Comparison of ENCODE assay signal across 9 cellular contexts in the genomic region with DNA sequence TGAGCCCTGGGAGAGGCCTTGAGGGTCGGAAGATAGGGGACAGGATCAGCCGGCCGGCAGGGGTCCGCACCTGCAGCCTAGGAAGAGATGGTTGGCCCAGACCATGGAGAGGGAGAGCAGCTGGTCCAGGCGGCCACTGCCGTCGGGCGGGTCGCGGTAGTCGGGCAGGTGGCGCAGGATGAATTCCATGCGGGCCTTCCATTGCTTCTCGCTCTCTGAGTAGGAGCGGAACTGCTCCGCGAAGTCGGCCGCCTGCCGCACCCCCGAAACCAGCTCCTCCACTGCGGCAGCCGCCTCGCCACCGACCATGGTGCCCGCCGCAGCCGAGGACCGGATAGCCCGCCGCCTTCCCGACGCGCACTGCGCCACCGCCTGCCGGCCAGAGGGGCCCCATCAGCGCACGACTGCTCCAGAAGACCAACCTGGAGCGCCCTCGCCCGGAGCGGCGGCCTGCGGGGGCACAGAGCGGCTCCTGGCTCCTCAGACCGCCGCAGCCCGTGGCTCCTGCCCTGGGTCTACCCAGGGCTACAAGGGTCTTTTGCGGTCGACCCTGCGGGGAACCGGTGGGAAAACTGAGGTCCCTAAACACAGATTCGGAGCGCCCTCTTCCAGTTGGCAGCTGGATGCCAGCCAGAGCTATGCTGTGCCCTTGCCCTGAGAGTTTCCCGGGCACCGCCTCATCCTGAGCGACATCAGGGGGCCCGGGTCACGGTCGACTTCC. TPM values are rescaled to one million over a fixed set of nuclear protein-coding genes. Genes with fewer than 3 reads are reported as not detected.
DNase-seq lines count a peak whose midpoint lies in the region; ATAC-seq, FAIRE-seq and TF ChIP-seq lines count a peak whose summit lies in the region.
"Had no signal": no experiment of that assay in that cellular context is flagged by ENCODE, and none has a peak within 500 bp of the region (broad histone marks: within the 10 kb centered on the region; RNA-seq: fewer than 3 reads in every experiment).

A gene with protein sequence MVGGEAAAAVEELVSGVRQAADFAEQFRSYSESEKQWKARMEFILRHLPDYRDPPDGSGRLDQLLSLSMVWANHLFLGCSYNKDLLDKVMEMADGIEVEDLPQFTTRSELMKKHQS (minus strand): TSS at position 336 of the 721 bp plus-strand sequence. CDS start 27 bp downstream, at position 309.

- DNase-seq in AG08395 (ENCODE audit: low spot score) = peak; percentile 94
- DNase-seq in NCI-H2196 (lab: John Stamatoyannopoulos, UW; ENCODE audit: unreplicated experiment) = peak; percentile 90
- DNase-seq in WTC11 (ENCODE audit: low spot score) = peak; percentile 92
- peak; percentile 64 for DNase-seq in bronchial epithelial cell (ENCODE audit: low read depth)
- DNase-seq in immature natural killer cell = peak; percentile 88 to 91 (median 88)
- DNase-seq in spleen = peak; percentile 99

- H3K27me3 ChIP-seq in bronchial epithelial cell (ENCODE audit: control insufficient read depth, insufficient read depth, low read length) (no peaks in the 10 kb centered on the region), spleen (replicated peaks in 1 of 7) (no peaks in the 10 kb centered on the region)

- intact Hi-C loops in spleen (cut with DNase I; ENCODE audit: low total_unique reads) = loop anchor here (2.0 to 10.0 kb wide), 3 partner anchors 53 to 163 kb away; no protein-coding TSS in a partner anchor

- H3K4me3 Mint-ChIP-seq in WTC11 = peak within 1 kb of the TSS; percentile 97
- peak within 1 kb of the TSS; percentile 87 to 93 (median 90) for H3K4me3 Mint-ChIP-seq in immature natural killer cell

- FAIRE-seq in bronchial epithelial cell (lab: Jason Lieb, UNC) = no peak
- FAIRE-seq: TTC549 had no signal

- peak within 1 kb of the TSS; percentile 90 for H3K4me3 ChIP-seq in bronchial epithelial cell (ENCODE audit: low read depth, low read length)
- H3K4me3 ChIP-seq in spleen = peak within 1 kb of the TSS; percentile 70 to 98 (median 81)

- WGBS in spleen, 5 donors = 0 to 1% (median 0%) methylated on average over 9 to 61 of the region's 61 CpGs

- POLR2A ChIA-PET in WTC11 (lab: Charles Lee) = interaction anchor here (0.7 to 2.9 kb wide), 15 partner anchors 14 to 188 kb away, joined by 3 to 10 read pairs (median 5); a partner anchor contains a TSS

- peaks cover 42% of the 10 kb centered on the region for H3K4me1 Mint-ChIP-seq in WTC11
- peaks cover 35 to 37% of the 10 kb centered on the region in 2 donors for H3K4me1 Mint-ChIP-seq in immature natural killer cell

- peak within 1 kb of the TSS; percentile 76 for H3K27ac Mint-ChIP-seq in WTC11
- H3K27ac Mint-ChIP-seq in immature natural killer cell = peak within 1 kb of the TSS; percentile 82 to 91 (median 88)

- no peaks in the 10 kb centered on the region for H3K9me3 ChIP-seq in spleen

- no peaks in the 10 kb centered on the region for H3K27me3 Mint-ChIP-seq in WTC11 (ENCODE audit: low read depth)
- H3K27me3 Mint-ChIP-seq in immature natural killer cell (ENCODE audit: low read depth in 3 of 3) = peaks cover 0 to 3% (median 2%) of the 10 kb centered on the region in 3 donors

- H3K36me3 ChIP-seq in bronchial epithelial cell (ENCODE audit: control insufficient read depth, insufficient read depth, low read length) (peaks cover 2% of the 10 kb centered on the region), spleen (peaks cover 0 to 20% (median under 1%) of the 10 kb centered on the region in 6 donors)

- H3K4me1 ChIP-seq in spleen = peaks cover 8 to 44% (median 37%) of the 10 kb centered on the region in 6 donors

- CTCF ChIA-PET in WTC11 (lab: Charles Lee) = interaction anchor here (0.6 to 2.3 kb wide), 22 partner anchors 15 to 175 kb away, joined by 3 to 23 read pairs (median 4); a partner anchor contains a TSS

- peak; percentile 98 for ATAC-seq in GM18868 (IDR thresholded peaks at IDR 0.05; ENCODE audit: unreplicated experiment)
- peak; percentile 96 for ATAC-seq in HG03103 (IDR thresholded peaks at IDR 0.05; ENCODE audit: low read depth, unreplicated experiment)
- peak; percentile 98 for ATAC-seq in WTC11

- peak in 2 of 3 donors; percentile 11 to 39 for TF ChIP-seq POLR2A in spleen (IDR thresholded peaks at IDR 0.05)

- no peaks in the 10 kb centered on the region for H3K9me3 Mint-ChIP-seq in WTC11
- no peaks in the 10 kb centered on the region for H3K9me3 Mint-ChIP-seq in immature natural killer cell

- H3K36me3 Mint-ChIP-seq in WTC11 (peaks cover 12% of the 10 kb centered on the region), immature natural killer cell (no peaks in the 10 kb centered on the region)

- peak within 1 kb of the TSS; percentile 82 to 91 (median 86) for H3K27ac ChIP-seq in spleen

- no peak for TF ChIP-seq CTCF in WTC11 (IDR thresholded peaks at IDR 0.05)
- TF ChIP-seq CTCF in bronchial epithelial cell (IDR thresholded peaks at IDR 0.05; ENCODE audit: insufficient read depth, low read length, severe bottlenecking) = peak; percentile 89
- TF ChIP-seq CTCF in spleen (IDR thresholded peaks at IDR 0.05 in 8 of 11, conservative IDR thresholded peaks at IDR 0.05 in 3 of 11) = peak; percentile 73 to 94 (median 86)

TF ChIP-seq in WTC11, 78 proteins besides CTCF, POLR2A, EP300 and RAD21 (continues in another document):
- 0 out of 2 replicates have a peak, but pooled peaks have one; percentile 47 for TF ChIP-seq CREB1 (CRISPR knock-in tag; IDR thresholded peaks at IDR 0.05)
- peak; percentile 37; the same call in 1 of the 2 replicates for TF ChIP-seq NFYB (CRISPR knock-in tag; conservative IDR thresholded peaks at IDR 0.05; ENCODE audit: low read depth)
- no peak for TF ChIP-seq GRHL2 (CRISPR knock-in tag; IDR thresholded peaks at IDR 0.05; ENCODE audit: insufficient replicate concordance, severe bottlenecking)
- TF ChIP-seq, protein P1, sequence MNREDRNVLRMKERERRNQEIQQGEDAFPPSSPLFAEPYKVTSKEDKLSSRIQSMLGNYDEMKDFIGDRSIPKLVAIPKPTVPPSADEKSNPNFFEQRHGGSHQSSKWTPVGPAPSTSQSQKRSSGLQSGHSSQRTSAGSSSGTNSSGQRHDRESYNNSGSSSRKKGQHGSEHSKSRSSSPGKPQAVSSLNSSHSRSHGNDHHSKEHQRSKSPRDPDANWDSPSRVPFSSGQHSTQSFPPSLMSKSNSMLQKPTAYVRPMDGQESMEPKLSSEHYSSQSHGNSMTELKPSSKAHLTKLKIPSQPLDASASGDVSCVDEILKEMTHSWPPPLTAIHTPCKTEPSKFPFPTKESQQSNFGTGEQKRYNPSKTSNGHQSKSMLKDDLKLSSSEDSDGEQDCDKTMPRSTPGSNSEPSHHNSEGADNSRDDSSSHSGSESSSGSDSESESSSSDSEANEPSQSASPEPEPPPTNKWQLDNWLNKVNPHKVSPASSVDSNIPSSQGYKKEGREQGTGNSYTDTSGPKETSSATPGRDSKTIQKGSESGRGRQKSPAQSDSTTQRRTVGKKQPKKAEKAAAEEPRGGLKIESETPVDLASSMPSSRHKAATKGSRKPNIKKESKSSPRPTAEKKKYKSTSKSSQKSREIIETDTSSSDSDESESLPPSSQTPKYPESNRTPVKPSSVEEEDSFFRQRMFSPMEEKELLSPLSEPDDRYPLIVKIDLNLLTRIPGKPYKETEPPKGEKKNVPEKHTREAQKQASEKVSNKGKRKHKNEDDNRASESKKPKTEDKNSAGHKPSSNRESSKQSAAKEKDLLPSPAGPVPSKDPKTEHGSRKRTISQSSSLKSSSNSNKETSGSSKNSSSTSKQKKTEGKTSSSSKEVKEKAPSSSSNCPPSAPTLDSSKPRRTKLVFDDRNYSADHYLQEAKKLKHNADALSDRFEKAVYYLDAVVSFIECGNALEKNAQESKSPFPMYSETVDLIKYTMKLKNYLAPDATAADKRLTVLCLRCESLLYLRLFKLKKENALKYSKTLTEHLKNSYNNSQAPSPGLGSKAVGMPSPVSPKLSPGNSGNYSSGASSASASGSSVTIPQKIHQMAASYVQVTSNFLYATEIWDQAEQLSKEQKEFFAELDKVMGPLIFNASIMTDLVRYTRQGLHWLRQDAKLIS (CRISPR knock-in tag; IDR thresholded peaks at IDR 0.05; ENCODE audit: borderline replicate concordance) = peak; percentile 91; the same call in 1 of the 2 replicates
- TF ChIP-seq, protein P2, sequence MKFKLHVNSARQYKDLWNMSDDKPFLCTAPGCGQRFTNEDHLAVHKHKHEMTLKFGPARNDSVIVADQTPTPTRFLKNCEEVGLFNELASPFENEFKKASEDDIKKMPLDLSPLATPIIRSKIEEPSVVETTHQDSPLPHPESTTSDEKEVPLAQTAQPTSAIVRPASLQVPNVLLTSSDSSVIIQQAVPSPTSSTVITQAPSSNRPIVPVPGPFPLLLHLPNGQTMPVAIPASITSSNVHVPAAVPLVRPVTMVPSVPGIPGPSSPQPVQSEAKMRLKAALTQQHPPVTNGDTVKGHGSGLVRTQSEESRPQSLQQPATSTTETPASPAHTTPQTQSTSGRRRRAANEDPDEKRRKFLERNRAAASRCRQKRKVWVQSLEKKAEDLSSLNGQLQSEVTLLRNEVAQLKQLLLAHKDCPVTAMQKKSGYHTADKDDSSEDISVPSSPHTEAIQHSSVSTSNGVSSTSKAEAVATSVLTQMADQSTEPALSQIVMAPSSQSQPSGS (CRISPR knock-in tag; IDR thresholded peaks at IDR 0.05; ENCODE audit: borderline replicate concordance, low read depth) = no peak
- TF ChIP-seq NR2C2 (CRISPR knock-in tag; IDR thresholded peaks at IDR 0.05) = 0 out of 2 replicates have a peak, but pooled peaks have one; percentile 13
- 0 out of 2 replicates have a peak, but pooled peaks have one; percentile 74 for TF ChIP-seq TCF7 (CRISPR knock-in tag; IDR thresholded peaks at IDR 0.05; ENCODE audit: low read depth)
- TF ChIP-seq, protein P3, sequence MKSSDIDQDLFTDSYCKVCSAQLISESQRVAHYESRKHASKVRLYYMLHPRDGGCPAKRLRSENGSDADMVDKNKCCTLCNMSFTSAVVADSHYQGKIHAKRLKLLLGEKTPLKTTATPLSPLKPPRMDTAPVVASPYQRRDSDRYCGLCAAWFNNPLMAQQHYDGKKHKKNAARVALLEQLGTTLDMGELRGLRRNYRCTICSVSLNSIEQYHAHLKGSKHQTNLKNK (CRISPR knock-in tag; IDR thresholded peaks at IDR 0.05) = no peak

RNA-seq across cellular contexts. Expression of the gene that starts here (rescaled TPM):
- total RNA-seq in WTC11 (2021) (54.3 to 60.7 TPM (median 59.8 TPM) in 3 replicates), bronchial epithelial cell (37.1 and 45.1 TPM in 2 replicates), spleen (10 to 100 TPM; 13.1 to 16.5 (median 14.2) TPM)
- polyA plus RNA-seq in immature natural killer cell (10 to 100 TPM; 23.3 to 37.6 (median 30.0) TPM), spleen (10 to 100 TPM; 24.5 to 42.7 (median 30.8) TPM)

Comparison
In these comparisons a context has a peak if more than half of its experiments do, and no peak if none do; other contexts are left out.
1. Peak in every context shown above with its lines: DNase-seq, ATAC-seq, H3K4me3 ChIP-seq and H3K27ac ChIP-seq.